Comparison of ENCODE assay signal across 8 cellular contexts in genomic region chr3:47512416-47513124, GRCh38.
DNase-seq lines count a peak whose midpoint lies in the region; ATAC-seq lines count a peak whose summit lies in the region.

No MANE protein-coding gene starts in this region.

- no peak for ATAC-seq in HG02938 (IDR thresholded peaks at IDR 0.05; ENCODE audit: unreplicated experiment)

- peak; percentile 9 for DNase-seq in activated effector memory CD4-positive, alpha-beta T cell treated with Interleukin-2 at 50 U/mL for 16 hours
- DNase-seq in activated effector memory CD4-positive, alpha-beta T cell treated with anti-CD3 and anti-CD28 coated beads, Interleukin-2, amount 50 U/mL, for 16 hours: no peak
- peak; percentile 51 for DNase-seq in OCI-M1 (lab: John Stamatoyannopoulos, UW)
- DNase-seq in astrocyte of the hippocampus (ENCODE audit: low read depth, low spot score): peak; percentile 42
- peak; percentile 58 for DNase-seq in islet precursor cell
- peak; percentile 6 to 8 (median 8) for DNase-seq in stimulated activated CD4-positive, alpha-beta T cell treated with anti-CD3 and anti-CD28 coated beads, Interleukin-12 subunit alpha, Interleukin-12 subunit beta, amount 100 ng/mL, for 48 hours (ENCODE audit: low read depth in 2 of 3, low spot score in 1 of 3)
- no peak for DNase-seq in NCI-H187 treated with DMSO at 0.1 percent for 48 hours (lab: John Stamatoyannopoulos, UW)

Comparison
In these comparisons a context has a peak if more than half of its experiments do, and no peak if none do; other contexts are left out.
1. DNase-seq: peak in activated effector memory CD4-positive, alpha-beta T cell treated with Interleukin-2 at 50 U/mL for 16 hours (single experiment), OCI-M1 (single experiment), astrocyte of the hippocampus (single experiment), islet precursor cell (single experiment) and stimulated activated CD4-positive, alpha-beta T cell treated with anti-CD3 and anti-CD28 coated beads, Interleukin-12 subunit alpha, Interleukin-12 subunit beta, amount 100 ng/mL, for 48 hours (3 of 3); none in activated effector memory CD4-positive, alpha-beta T cell treated with anti-CD3 and anti-CD28 coated beads, Interleukin-2, amount 50 U/mL, for 16 hours (single experiment) and NCI-H187 treated with DMSO at 0.1 percent for 48 hours (single experiment).